In the genomic region with DNA sequence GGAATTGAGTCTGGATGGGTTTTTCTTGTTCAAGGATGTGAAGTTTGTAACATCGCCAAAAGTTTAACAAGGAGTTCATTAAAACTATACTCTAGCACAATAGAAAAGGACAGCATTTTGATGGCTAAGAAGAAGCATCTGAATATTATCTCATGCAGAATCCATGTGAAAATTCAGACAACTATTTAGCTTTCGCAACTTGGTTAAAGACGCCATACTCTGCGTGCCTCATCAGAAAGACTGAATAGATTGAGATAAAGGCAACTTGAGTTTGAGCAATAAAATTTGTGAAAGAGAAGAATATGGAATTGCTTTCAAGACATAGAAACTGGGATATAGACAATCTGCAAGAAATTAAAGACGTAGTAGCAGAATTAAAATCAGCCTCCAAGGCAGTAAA, we compare ENCODE assay signal across 31 cellular contexts.
"Had no signal": no experiment of that assay in that cellular context is flagged by ENCODE, and none has a peak within 500 bp of the region (broad histone marks: within the 10 kb centered on the region; RNA-seq: fewer than 3 reads in every experiment).

No MANE protein-coding gene starts in this region.

- H3K4me3 ChIP-seq: adrenal gland, ascending aorta, cardiac muscle cell had no signal

- H3K27ac ChIP-seq: adrenal gland, ascending aorta, cardiac muscle cell, VCaP had no signal

- H3K27me3 ChIP-seq: adrenal gland, ascending aorta, cardiac muscle cell had no signal

- ATAC-seq: activated CD8-positive, alpha-beta T cell treated with anti-CD3 and anti-CD28 coated beads for 36 hours; activated naive CD4-positive, alpha-beta T cell treated with anti-CD3 and anti-CD28 coated beads, Interleukin-2, amount 50 U/mL, for 72 hours; activated T-cell treated with anti-CD3 and anti-CD28 coated beads, Interleukin-2, amount 50 U/mL, for 4 hours; activated T-cell treated with anti-CD3 and anti-CD28 coated beads, Interleukin-2, amount 50 U/mL, for 72 hours; activated T-helper 17 cell treated with anti-CD3 and anti-CD28 coated beads, Interleukin-2, amount 50 U/mL, for 72 hours; T-cell; T-helper 17 cell had no signal

- DNase-seq: activated B cell treated with CpG ODN at 0.5 μM for 24 hours; activated CD4-positive, alpha-beta memory T cell treated with anti-CD3 and anti-CD28 coated beads for 36 hours; activated CD4-positive, alpha-beta T cell treated with anti-CD3 and anti-CD28 coated beads for 4 hours; activated CD4-positive, alpha-beta T cell treated with anti-CD3 and anti-CD28 coated beads, Interleukin-2, amount 10 ng/mL, durations not matched to agents 24 days and 14 days; activated CD4-positive, alpha-beta T cell treated with anti-CD3 and anti-CD28 coated beads, Interleukin-2, amount 50 U/mL, for 1 hour; activated CD4-positive, alpha-beta T cell treated with anti-CD3 and anti-CD28 coated beads, Interleukin-2, amount 50 U/mL, for 4 hours; activated CD4-positive, CD25-positive, alpha-beta regulatory T cell treated with anti-CD3 and anti-CD28 coated beads, Interleukin-2, amount 50 U/mL, for 72 hours; activated CD8-positive, alpha-beta memory T cell treated with anti-CD3 and anti-CD28 coated beads, Interleukin-2, amount 50 U/mL, for 4 hours; activated CD8-positive, alpha-beta T cell treated with anti-CD3 and anti-CD28 coated beads for 36 hours; activated effector memory CD4-positive, alpha-beta T cell treated with anti-CD3 and anti-CD28 coated beads, Interleukin-2, amount 50 U/mL, for 16 hours; activated gamma-delta T cell treated with Interleukin-2 at 50 U/mL for 16 hours; activated naive CD4-positive, alpha-beta T cell; activated naive CD4-positive, alpha-beta T cell treated with anti-CD3 and anti-CD28 coated beads for 36 hours; activated naive CD4-positive, alpha-beta T cell treated with anti-CD3 and anti-CD28 coated beads, Interleukin-2, amount 50 U/mL, for 16 hours; activated naive CD8-positive, alpha-beta T cell treated with anti-CD3 and anti-CD28 coated beads for 36 hours; activated T-cell treated with anti-CD3 and anti-CD28 coated beads for 4 hours; activated T-cell treated with anti-CD3 and anti-CD28 coated beads, Interleukin-2, amount 50 U/mL, for 1 hour; activated T-cell treated with anti-CD3 and anti-CD28 coated beads, Interleukin-2, amount 50 U/mL, for 4 hours; activated T-cell treated with anti-CD3 and anti-CD28 coated beads, Interleukin-2, amount 50 U/mL, for 72 hours; adrenal gland; amygdala; anterior cingulate cortex; caudate nucleus; cerebellar nuclear complex; T-cell; T-helper 17 cell had no signal

- H3K9me3 ChIP-seq: adrenal gland, ascending aorta had no signal

- H3K36me3 ChIP-seq: adrenal gland, ascending aorta, cardiac muscle cell had no signal

- H3K4me1 ChIP-seq: adrenal gland had no signal
